ENCODE assay signal across 8 cellular contexts in genomic region chr11:64306563-64306875, GRCh38. TPM values are rescaled to one million over a fixed set of nuclear protein-coding genes. Genes with fewer than 3 reads are reported as not detected.
A peak's percentile ranks its signal among the peaks of the same experiment; 100 is the strongest.
DNase-seq lines count a peak whose midpoint lies in the region; ATAC-seq, FAIRE-seq and TF ChIP-seq lines count a peak whose summit lies in the region.

No MANE protein-coding gene starts in this region.

- H3K27ac Mint-ChIP-seq in activated T-helper 1 cell treated with anti-CD3 and anti-CD28 coated beads, Interleukin-12 subunit alpha, Interleukin-12 subunit beta, Interleukin-2, Interleukin-4 antibody, amounts not matched to agents 30 ng/mL and 10 ng/mL and 1 ng/mL, durations not matched to agents 14 hours and 24 hours and 36 hours = peak overlapping the region; percentile 84

- no peak for ATAC-seq in HG03342 (IDR thresholded peaks at IDR 0.05; ENCODE audit: unreplicated experiment)
- ATAC-seq in GM19324 (IDR thresholded peaks at IDR 0.05; ENCODE audit: low FRiP score, unreplicated experiment) = no peak

- H3K27me3 Mint-ChIP-seq in activated T-helper 1 cell treated with anti-CD3 and anti-CD28 coated beads, Interleukin-12 subunit alpha, Interleukin-12 subunit beta, Interleukin-2, Interleukin-4 antibody, amounts not matched to agents 30 ng/mL and 10 ng/mL and 1 ng/mL, durations not matched to agents 14 hours and 24 hours and 36 hours (ENCODE audit: insufficient read depth) = peaks cover 5% of the 10 kb centered on the region

- no peaks in the 10 kb centered on the region for H3K9me3 ChIP-seq in HAP-1
- H3K9me3 ChIP-seq in iPS DF 6.9 (ENCODE audit: control insufficient read depth, insufficient read depth, low read length) = no peaks in the 10 kb centered on the region
- no peaks in the 10 kb centered on the region for H3K9me3 ChIP-seq in small intestine (ENCODE audit: control insufficient read depth, low read depth)

- H3K27me3 ChIP-seq in HAP-1 (ENCODE audit: low read depth) (no peaks in the 10 kb centered on the region), iPS DF 6.9 (ENCODE audit: control insufficient read depth, insufficient read depth, low read length) (no peaks in the 10 kb centered on the region), small intestine (ENCODE audit: control insufficient read depth in 2 of 2, insufficient read depth in 2 of 2, low read length in 2 of 2) (no peaks in the 10 kb centered on the region)

- peaks cover 12% of the 10 kb centered on the region for H3K4me1 Mint-ChIP-seq in activated T-helper 1 cell treated with anti-CD3 and anti-CD28 coated beads, Interleukin-12 subunit alpha, Interleukin-12 subunit beta, Interleukin-2, Interleukin-4 antibody, amounts not matched to agents 30 ng/mL and 10 ng/mL and 1 ng/mL, durations not matched to agents 14 hours and 24 hours and 36 hours (ENCODE audit: low read depth)

- no peaks in the 10 kb centered on the region for H3K9me3 Mint-ChIP-seq in activated T-helper 1 cell treated with anti-CD3 and anti-CD28 coated beads, Interleukin-12 subunit alpha, Interleukin-12 subunit beta, Interleukin-2, Interleukin-4 antibody, amounts not matched to agents 30 ng/mL and 10 ng/mL and 1 ng/mL, durations not matched to agents 14 hours and 24 hours and 36 hours

- DNase-seq in HAP-1 (ENCODE audit: low spot score in 2 of 2) (no peak), iPS DF 6.9 (ENCODE audit: low read depth, low spot score) (no peak), small intestine (no peak), H54 (ENCODE audit: insufficient read length, low spot score) (no peak), GM19239 (ENCODE audit: insufficient read length, low spot score) (no peak)
- no peak for DNase-seq in activated T-helper 1 cell treated with anti-CD3 and anti-CD28 coated beads, Interleukin-12 subunit alpha, Interleukin-12 subunit beta, Interleukin-2, Interleukin-4 antibody, amounts not matched to agents 30 ng/mL and 10 ng/mL and 1 ng/mL, durations not matched to agents 14 hours and 24 hours and 36 hours (ENCODE audit: low spot score)

- peak overlapping the region; percentile 92 for H3K4me3 Mint-ChIP-seq in activated T-helper 1 cell treated with anti-CD3 and anti-CD28 coated beads, Interleukin-12 subunit alpha, Interleukin-12 subunit beta, Interleukin-2, Interleukin-4 antibody, amounts not matched to agents 30 ng/mL and 10 ng/mL and 1 ng/mL, durations not matched to agents 14 hours and 24 hours and 36 hours

- no peak overlapping the region for H3K27ac ChIP-seq in iPS DF 6.9 (ENCODE audit: low read length)
- peak overlapping the region; percentile 87 to 88 for H3K27ac ChIP-seq in small intestine (ENCODE audit: low read depth in 1 of 2, low read length in 1 of 2)

- WGBS in iPS DF 6.9 (ENCODE audit: insufficient coverage, insufficient read length) = no CpG with 5 or more reads among the region's 9 CpGs
- WGBS in small intestine, 3 donors = 2 to 23% (median 7%) methylated on average over 9 of the region's 9 CpGs

- H3K4me1 ChIP-seq in HAP-1 = peaks cover 8% of the 10 kb centered on the region; the same call in 1 of the 2 replicates
- peaks cover 8% of the 10 kb centered on the region for H3K4me1 ChIP-seq in iPS DF 6.9 (ENCODE audit: control insufficient read depth, insufficient read depth, low read length)
- peaks cover 0 to 2% of the 10 kb centered on the region in 2 donors for H3K4me1 ChIP-seq in small intestine (ENCODE audit: control insufficient read depth in 2 of 2, insufficient read depth in 1 of 2, low read depth in 1 of 2, low read length in 1 of 2)

- FAIRE-seq in small intestine (lab: Jason Lieb, UNC) (no peak), H54 (lab: Jason Lieb, UNC) (no peak), GM19239 (lab: Jason Lieb, UNC) (no peak)

- peak overlapping the region; percentile 67 for H3K4me3 ChIP-seq in HAP-1
- H3K4me3 ChIP-seq in iPS DF 6.9 (ENCODE audit: low read length) = peak overlapping the region; percentile 62; the same call in 1 of the 2 replicates
- H3K4me3 ChIP-seq in small intestine (ENCODE audit: low read depth in 1 of 2, low read length in 2 of 2) = peak overlapping the region; percentile 48 to 93

- in situ Hi-C loops in HAP-1 (cut with MboI; ENCODE audit: low sequenced_read_pairs) = no loop called here

- intact Hi-C loops in activated T-helper 1 cell treated with anti-CD3 and anti-CD28 coated beads, Interleukin-12 subunit alpha, Interleukin-12 subunit beta, Interleukin-2, Interleukin-4 antibody, amounts not matched to agents 30 ng/mL and 10 ng/mL and 1 ng/mL, durations not matched to agents 14 hours and 24 hours and 36 hours (cut with micrococcal nuclease) = no loop called here

- no peak for TF ChIP-seq POLR2A in H54 (IDR thresholded peaks at IDR 0.05; ENCODE audit: low read depth, low read length)

- peaks cover 8% of the 10 kb centered on the region for H3K36me3 Mint-ChIP-seq in activated T-helper 1 cell treated with anti-CD3 and anti-CD28 coated beads, Interleukin-12 subunit alpha, Interleukin-12 subunit beta, Interleukin-2, Interleukin-4 antibody, amounts not matched to agents 30 ng/mL and 10 ng/mL and 1 ng/mL, durations not matched to agents 14 hours and 24 hours and 36 hours (ENCODE audit: low read depth)

- H3K36me3 ChIP-seq in HAP-1 (replicated peaks) (no peaks in the 10 kb centered on the region), iPS DF 6.9 (ENCODE audit: control insufficient read depth, insufficient read depth, low read length) (0 out of 2 replicates have a peak, but pooled peaks cover 4% of the 10 kb centered on the region), small intestine (ENCODE audit: control insufficient read depth in 2 of 2, insufficient read depth in 2 of 2, low read length in 2 of 2) (no peaks in the 10 kb centered on the region)

RNA-seq across cellular contexts. Expression of gene ESRRA, which starts 1.2 kb away (rescaled TPM):
- total RNA-seq in activated T-helper 1 cell treated with anti-CD3 and anti-CD28 coated beads, Interleukin-12 subunit alpha, Interleukin-12 subunit beta, Interleukin-2, Interleukin-4 antibody, amounts not matched to agents 30 ng/mL and 10 ng/mL and 1 ng/mL, durations not matched to agents 14 hours and 24 hours and 36 hours = 64.4 and 67.3 TPM in 2 replicates
- polyA plus RNA-seq in small intestine = 100 to 1,000 TPM; 192 to 417 (median 404) TPM

RNA-seq across cellular contexts. Expression of gene CATSPERZ, which starts 6.4 kb away (rescaled TPM):
- total RNA-seq in activated T-helper 1 cell treated with anti-CD3 and anti-CD28 coated beads, Interleukin-12 subunit alpha, Interleukin-12 subunit beta, Interleukin-2, Interleukin-4 antibody, amounts not matched to agents 30 ng/mL and 10 ng/mL and 1 ng/mL, durations not matched to agents 14 hours and 24 hours and 36 hours = 0.47 TPM in 1 of 2 replicates, not detected in the other
- polyA plus RNA-seq in small intestine = under 1 TPM in 1 of 3 donors, not detected in 2; 0.58 TPM

RNA-seq across cellular contexts. Expression of gene TRMT112, which starts 10.8 kb away (rescaled TPM):
- total RNA-seq in activated T-helper 1 cell treated with anti-CD3 and anti-CD28 coated beads, Interleukin-12 subunit alpha, Interleukin-12 subunit beta, Interleukin-2, Interleukin-4 antibody, amounts not matched to agents 30 ng/mL and 10 ng/mL and 1 ng/mL, durations not matched to agents 14 hours and 24 hours and 36 hours = 307 and 312 TPM in 2 replicates
- 100 to 1,000 TPM in 2 of 3 donors, 10 to 100 TPM in 1; 99.3 to 188 (median 171) TPM for polyA plus RNA-seq in small intestine

RNA-seq across cellular contexts. Expression of gene PRDX5, which starts 11.4 kb away (rescaled TPM):
- 89.0 and 100 TPM in 2 replicates for total RNA-seq in activated T-helper 1 cell treated with anti-CD3 and anti-CD28 coated beads, Interleukin-12 subunit alpha, Interleukin-12 subunit beta, Interleukin-2, Interleukin-4 antibody, amounts not matched to agents 30 ng/mL and 10 ng/mL and 1 ng/mL, durations not matched to agents 14 hours and 24 hours and 36 hours
- polyA plus RNA-seq in small intestine = 100 to 1,000 TPM; 477 to 668 (median 619) TPM

RNA-seq across cellular contexts. Expression of gene KCNK4, which starts 15.4 kb away (rescaled TPM):
- 0.16 and 0.29 TPM in 2 replicates for total RNA-seq in activated T-helper 1 cell treated with anti-CD3 and anti-CD28 coated beads, Interleukin-12 subunit alpha, Interleukin-12 subunit beta, Interleukin-2, Interleukin-4 antibody, amounts not matched to agents 30 ng/mL and 10 ng/mL and 1 ng/mL, durations not matched to agents 14 hours and 24 hours and 36 hours
- polyA plus RNA-seq in small intestine = not detected
